ENCODE assay signal across 8 cellular contexts in genomic region chr16:87625241-87625797, GRCh38. TPM values are rescaled to one million over a fixed set of nuclear protein-coding genes. Genes with fewer than 3 reads are reported as not detected.
"Had no signal": no experiment of that assay in that cellular context is flagged by ENCODE, and none has a peak within 500 bp of the region (broad histone marks: within the 10 kb centered on the region; RNA-seq: fewer than 3 reads in every experiment).

No MANE protein-coding gene starts in this region.

- H3K4me3 Mint-ChIP-seq: GM23338, H9, HFFc6 had no signal

- H3K27ac ChIP-seq: GM23248 had no signal

- H3K4me3 ChIP-seq: GM23248, GM23338, HAP-1 had no signal

- H3K36me3 ChIP-seq: HAP-1 had no signal

- H3K9me3 ChIP-seq: HAP-1 had no signal

- DNase-seq: GM23248, GOT3, H9, HCEC 1CT, HFFc6 had no signal

- H3K4me1 ChIP-seq: HAP-1 had no signal

- H3K27ac Mint-ChIP-seq: GM23338, H9, HFFc6 had no signal

- ATAC-seq: GM23338, HCT116 had no signal

- H3K9me3 Mint-ChIP-seq: GM23338 had no signal

RNA-seq across cellular contexts. Expression of gene JPH3, which starts 23.0 kb away (rescaled TPM):
- total RNA-seq: GM23248, HFFc6 had no signal
- polyA plus RNA-seq: GM23248 had no signal
